Comparison of ENCODE assay signal across 20 cellular contexts in the genomic region with DNA sequence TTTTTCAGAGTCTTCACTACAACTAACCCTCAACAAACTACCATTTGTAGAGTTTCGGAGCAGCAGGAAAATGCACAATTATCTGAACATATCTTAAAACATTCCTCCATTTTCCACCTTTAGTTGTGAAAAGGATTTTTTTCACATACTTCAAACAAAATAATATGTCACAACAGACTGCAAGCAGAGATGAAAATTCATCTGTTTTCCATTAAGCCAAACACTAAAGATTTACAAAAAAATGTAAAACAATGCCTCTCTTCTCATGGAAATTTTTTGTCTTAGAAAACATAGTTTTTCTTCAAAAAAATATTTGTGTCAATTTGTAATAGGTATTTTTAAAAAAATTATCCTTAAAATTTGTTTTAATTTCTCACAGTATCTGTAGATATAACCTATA.
"Had no signal": no experiment of that assay in that cellular context is flagged by ENCODE, and none has a peak within 500 bp of the region (broad histone marks: within the 10 kb centered on the region; RNA-seq: fewer than 3 reads in every experiment).

No MANE protein-coding gene starts in this region.

- H3K9me3 ChIP-seq: colonic mucosa, mucosa of descending colon, ovary, tibial nerve, upper lobe of right lung, vagina had no signal

- H3K27ac ChIP-seq: colonic mucosa, hepatocyte, ovary, tibial nerve, upper lobe of right lung, vagina had no signal

- H3K4me2 ChIP-seq: hepatocyte had no signal

- H3K4me1 ChIP-seq: colonic mucosa, upper lobe of right lung had no signal

- ATAC-seq: left lobe of liver; mucosa of descending colon; naive thymus-derived CD8-positive, alpha-beta T cell; right cardiac atrium; stimulated activated memory B cell treated with anti-CD40 and anti-IgM and Interleukin-4, amounts not matched to agents 10 μg/mL and 1 μg/mL and 100 μg/mL, for 72 hours; upper lobe of right lung had no signal

- H3K4me3 ChIP-seq: colonic mucosa, hepatocyte, mucosa of descending colon, ovary, tibial nerve, upper lobe of right lung, vagina had no signal

- FAIRE-seq: islet of Langerhans had no signal

- DNase-seq: cerebellar nuclear complex; colonic mucosa; effector CD4-positive, alpha-beta T cell; endodermal cell; foreskin fibroblast; head of caudate nucleus; mammary epithelial cell; mucosa of descending colon; naive thymus-derived CD8-positive, alpha-beta T cell; ovary; right cardiac atrium; stimulated activated CD4-positive, alpha-beta T cell treated with anti-CD3 and anti-CD28 coated beads, Interleukin-4, amount 100 ng/mL, for 1 hour; stimulated activated CD8-positive, alpha-beta memory T cell treated with anti-CD3 and anti-CD28 coated beads, Interleukin-4, amount 100 ng/mL, for 48 hours; upper lobe of right lung had no signal

- H3K27me3 ChIP-seq: colonic mucosa, hepatocyte, ovary, tibial nerve, upper lobe of right lung, vagina had no signal

- H3K36me3 ChIP-seq: colonic mucosa, ovary, tibial nerve, upper lobe of right lung, vagina had no signal
